In genomic region chr12:43406797-43407196, GRCh38 we compare ENCODE assay signal across 35 cellular contexts.
"Had no signal": no experiment of that assay in that cellular context is flagged by ENCODE, and none has a peak within 500 bp of the region (broad histone marks: within the 10 kb centered on the region; RNA-seq: fewer than 3 reads in every experiment).

No MANE protein-coding gene starts in this region.

- H3K27me3 ChIP-seq: adrenal gland, body of pancreas, colonic mucosa, esophagus muscularis mucosa, foreskin keratinocyte, gastrocnemius medialis had no signal

- H3K27me3 Mint-ChIP-seq: activated CD4-positive, alpha-beta memory T cell treated with anti-CD3 and anti-CD28 coated beads for 36 hours; activated CD4-positive, alpha-beta T cell treated with anti-CD3 and anti-CD28 coated beads for 36 hours; activated CD4-positive, alpha-beta T cell treated with anti-CD3 and anti-CD28 coated beads, Interleukin-2, amount 10 ng/mL, durations not matched to agents 24 days and 14 days; activated CD8-positive, alpha-beta memory T cell treated with anti-CD3 and anti-CD28 coated beads, Interleukin-2, amount 10 ng/mL, durations not matched to agents 7 days and 5 days; activated naive CD4-positive, alpha-beta T cell treated with anti-CD3 and anti-CD28 coated beads, Interleukin-2, amount 50 U/mL, for 24 hours; activated naive CD8-positive, alpha-beta T cell treated with anti-CD3 and anti-CD28 coated beads for 36 hours; T-helper 17 cell had no signal

- H3K36me3 Mint-ChIP-seq: activated CD4-positive, alpha-beta memory T cell treated with anti-CD3 and anti-CD28 coated beads for 36 hours; activated CD8-positive, alpha-beta memory T cell treated with anti-CD3 and anti-CD28 coated beads, Interleukin-2, amount 10 ng/mL, durations not matched to agents 7 days and 5 days; activated naive CD4-positive, alpha-beta T cell treated with anti-CD3 and anti-CD28 coated beads, Interleukin-2, amount 50 U/mL, for 24 hours; activated naive CD8-positive, alpha-beta T cell treated with anti-CD3 and anti-CD28 coated beads for 36 hours had no signal

- H3K36me3 ChIP-seq: adrenal gland, colonic mucosa, esophagus muscularis mucosa, gastrocnemius medialis had no signal

- H3K9me3 Mint-ChIP-seq: activated CD4-positive, alpha-beta memory T cell treated with anti-CD3 and anti-CD28 coated beads for 36 hours; activated CD4-positive, alpha-beta T cell treated with anti-CD3 and anti-CD28 coated beads, Interleukin-2, amount 10 ng/mL, durations not matched to agents 24 days and 14 days; activated naive CD4-positive, alpha-beta T cell treated with anti-CD3 and anti-CD28 coated beads for 36 hours; activated naive CD4-positive, alpha-beta T cell treated with anti-CD3 and anti-CD28 coated beads, Interleukin-2, amount 50 U/mL, for 24 hours; activated naive CD8-positive, alpha-beta T cell treated with anti-CD3 and anti-CD28 coated beads for 36 hours; activated naive CD8-positive, alpha-beta T cell treated with anti-CD3 and anti-CD28 coated beads, Interleukin-2, amount 50 U/mL, for 24 hours; activated T-helper 1 cell treated with anti-CD3 and anti-CD28 coated beads, Interleukin-12 subunit alpha, Interleukin-12 subunit beta, Interleukin-2, Interleukin-4 antibody, amounts not matched to agents 30 ng/mL and 10 ng/mL and 1 ng/mL, durations not matched to agents 14 hours and 24 hours and 36 hours; activated T-helper 2 cell treated with anti-CD3 and anti-CD28 coated beads, Interferon-gamma antibody, Interleukin-2, Interleukin-4, amounts not matched to agents 10 μg/mL and 5 μg/mL and 100 μg/mL, durations not matched to agents 14 hours and 24 hours and 36 hours; endodermal cell; T-helper 2 cell treated with Interferon-gamma antibody and Interleukin-4, amounts not matched to agents 5 μg/mL and 100 μg/mL, for 36 hours had no signal

- H3K4me3 Mint-ChIP-seq: activated CD4-positive, alpha-beta memory T cell treated with anti-CD3 and anti-CD28 coated beads for 36 hours; activated CD4-positive, alpha-beta T cell treated with anti-CD3 and anti-CD28 coated beads for 36 hours; activated CD4-positive, alpha-beta T cell treated with anti-CD3 and anti-CD28 coated beads, Interleukin-2, amount 10 ng/mL, durations not matched to agents 24 days and 14 days; activated CD8-positive, alpha-beta memory T cell treated with anti-CD3 and anti-CD28 coated beads, Interleukin-2, amount 10 ng/mL, durations not matched to agents 7 days and 5 days; activated CD8-positive, alpha-beta T cell treated with anti-CD3 and anti-CD28 coated beads, Interleukin-2, amount 10 ng/mL, durations not matched to agents 7 days and 5 days; activated naive CD4-positive, alpha-beta T cell treated with anti-CD3 and anti-CD28 coated beads for 36 hours; activated naive CD4-positive, alpha-beta T cell treated with anti-CD3 and anti-CD28 coated beads, Interleukin-2, amount 50 U/mL, for 24 hours; activated naive CD8-positive, alpha-beta T cell treated with anti-CD3 and anti-CD28 coated beads for 36 hours; activated naive CD8-positive, alpha-beta T cell treated with anti-CD3 and anti-CD28 coated beads, Interleukin-2, amount 50 U/mL, for 24 hours; activated T-helper 1 cell treated with anti-CD3 and anti-CD28 coated beads, Interleukin-12 subunit alpha, Interleukin-12 subunit beta, Interleukin-2, Interleukin-4 antibody, amounts not matched to agents 30 ng/mL and 10 ng/mL and 1 ng/mL, durations not matched to agents 14 hours and 24 hours and 36 hours; endodermal cell; T-helper 17 cell; T-helper 2 cell treated with Interferon-gamma antibody and Interleukin-4, amounts not matched to agents 5 μg/mL and 100 μg/mL, for 36 hours had no signal

- H3K27ac Mint-ChIP-seq: activated CD4-positive, alpha-beta memory T cell treated with anti-CD3 and anti-CD28 coated beads for 36 hours; activated CD4-positive, alpha-beta T cell treated with anti-CD3 and anti-CD28 coated beads for 36 hours; activated CD4-positive, alpha-beta T cell treated with anti-CD3 and anti-CD28 coated beads, Interleukin-2, amount 10 ng/mL, durations not matched to agents 24 days and 14 days; activated CD8-positive, alpha-beta memory T cell treated with anti-CD3 and anti-CD28 coated beads, Interleukin-2, amount 10 ng/mL, durations not matched to agents 7 days and 5 days; activated CD8-positive, alpha-beta T cell treated with anti-CD3 and anti-CD28 coated beads, Interleukin-2, amount 10 ng/mL, durations not matched to agents 7 days and 5 days; activated naive CD4-positive, alpha-beta T cell treated with anti-CD3 and anti-CD28 coated beads for 36 hours; activated naive CD4-positive, alpha-beta T cell treated with anti-CD3 and anti-CD28 coated beads, Interleukin-2, amount 50 U/mL, for 24 hours; activated naive CD8-positive, alpha-beta T cell treated with anti-CD3 and anti-CD28 coated beads for 36 hours; activated naive CD8-positive, alpha-beta T cell treated with anti-CD3 and anti-CD28 coated beads, Interleukin-2, amount 50 U/mL, for 24 hours; activated T-helper 1 cell treated with anti-CD3 and anti-CD28 coated beads, Interleukin-12 subunit alpha, Interleukin-12 subunit beta, Interleukin-2, Interleukin-4 antibody, amounts not matched to agents 30 ng/mL and 10 ng/mL and 1 ng/mL, durations not matched to agents 14 hours and 24 hours and 36 hours; activated T-helper 2 cell treated with anti-CD3 and anti-CD28 coated beads, Interferon-gamma antibody, Interleukin-2, Interleukin-4, amounts not matched to agents 10 μg/mL and 5 μg/mL and 100 μg/mL, durations not matched to agents 14 hours and 24 hours and 36 hours; endodermal cell; T-helper 17 cell; T-helper 2 cell treated with Interferon-gamma antibody and Interleukin-4, amounts not matched to agents 5 μg/mL and 100 μg/mL, for 36 hours had no signal

- H3K27ac ChIP-seq: adrenal gland, body of pancreas, colonic mucosa, esophagus muscularis mucosa, foreskin keratinocyte, gastrocnemius medialis had no signal

- H3K9me3 ChIP-seq: adrenal gland, body of pancreas, colonic mucosa, esophagus muscularis mucosa, gastrocnemius medialis had no signal

- H3K4me3 ChIP-seq: adrenal gland, body of pancreas, colonic mucosa, esophagus muscularis mucosa, gastrocnemius medialis had no signal

- ATAC-seq: activated CD4-positive, alpha-beta T cell treated with anti-CD3 and anti-CD28 coated beads for 36 hours; activated CD8-positive, alpha-beta memory T cell treated with anti-CD3 and anti-CD28 coated beads, Interleukin-2, amount 10 ng/mL, durations not matched to agents 7 days and 5 days; activated CD8-positive, alpha-beta T cell treated with anti-CD3 and anti-CD28 coated beads, Interleukin-2, amount 10 ng/mL, durations not matched to agents 7 days and 5 days; activated naive CD8-positive, alpha-beta T cell treated with anti-CD3 and anti-CD28 coated beads, Interleukin-2, amount 50 U/mL, for 24 hours; body of pancreas; foreskin keratinocyte; gastrocnemius medialis; T-helper 17 cell had no signal

- H3K4me1 Mint-ChIP-seq: activated CD4-positive, alpha-beta T cell treated with anti-CD3 and anti-CD28 coated beads for 36 hours; activated CD4-positive, alpha-beta T cell treated with anti-CD3 and anti-CD28 coated beads, Interleukin-2, amount 10 ng/mL, durations not matched to agents 24 days and 14 days; activated CD8-positive, alpha-beta memory T cell treated with anti-CD3 and anti-CD28 coated beads, Interleukin-2, amount 10 ng/mL, durations not matched to agents 7 days and 5 days; activated naive CD4-positive, alpha-beta T cell treated with anti-CD3 and anti-CD28 coated beads, Interleukin-2, amount 50 U/mL, for 24 hours; activated naive CD8-positive, alpha-beta T cell treated with anti-CD3 and anti-CD28 coated beads for 36 hours; activated naive CD8-positive, alpha-beta T cell treated with anti-CD3 and anti-CD28 coated beads, Interleukin-2, amount 50 U/mL, for 24 hours; T-helper 17 cell had no signal

- H3K4me1 ChIP-seq: adrenal gland, body of pancreas, colonic mucosa, esophagus muscularis mucosa, foreskin keratinocyte, gastrocnemius medialis had no signal

- DNase-seq: activated CD4-positive, alpha-beta memory T cell treated with anti-CD3 and anti-CD28 coated beads for 36 hours; activated CD4-positive, alpha-beta T cell treated with anti-CD3 and anti-CD28 coated beads for 36 hours; activated CD4-positive, alpha-beta T cell treated with anti-CD3 and anti-CD28 coated beads, Interleukin-2, amount 10 ng/mL, durations not matched to agents 24 days and 14 days; activated CD4-positive, CD25-positive, alpha-beta regulatory T cell; activated CD4-positive, CD25-positive, alpha-beta regulatory T cell treated with anti-CD3 and anti-CD28 coated beads, Interleukin-2, amount 50 U/mL, for 72 hours; activated CD8-positive, alpha-beta memory T cell treated with anti-CD3 and anti-CD28 coated beads, Interleukin-2, amount 10 ng/mL, durations not matched to agents 7 days and 5 days; activated CD8-positive, alpha-beta memory T cell treated with anti-CD3 and anti-CD28 coated beads, Interleukin-2, amount 50 U/mL, for 4 hours; activated CD8-positive, alpha-beta T cell treated with anti-CD3 and anti-CD28 coated beads, Interleukin-2, amount 10 ng/mL, durations not matched to agents 7 days and 5 days; activated effector memory CD4-positive, alpha-beta T cell treated with anti-CD3 and anti-CD28 coated beads, Interleukin-2, amount 50 U/mL, for 16 hours; activated naive CD4-positive, alpha-beta T cell treated with anti-CD3 and anti-CD28 coated beads for 36 hours; activated naive CD8-positive, alpha-beta T cell treated with anti-CD3 and anti-CD28 coated beads for 36 hours; activated naive CD8-positive, alpha-beta T cell treated with anti-CD3 and anti-CD28 coated beads, Interleukin-2, amount 50 U/mL, for 24 hours; activated T-cell treated with anti-CD3 and anti-CD28 coated beads, Interleukin-2, amount 50 U/mL, for 1 hour; activated T-cell treated with anti-CD3 and anti-CD28 coated beads, Interleukin-2, amount 50 U/mL, for 48 hours; adrenal gland; amygdala; aorta; body of pancreas; caudate nucleus; cerebellar nuclear complex; colonic mucosa; effector memory CD4-positive, alpha-beta T cell; endodermal cell; erythroblast; foreskin keratinocyte; gastrocnemius medialis; glutamatergic neuron; T-helper 1 cell; T-helper 17 cell; T1000 had no signal
